In genomic region chr10:126208736-126209317, GRCh38 we compare ENCODE assay signal across 24 cellular contexts.
DNase-seq lines count a peak whose midpoint lies in the region; ATAC-seq, FAIRE-seq and TF ChIP-seq lines count a peak whose summit lies in the region.
"Had no signal": no experiment of that assay in that cellular context is flagged by ENCODE, and none has a peak within 500 bp of the region (broad histone marks: within the 10 kb centered on the region; RNA-seq: fewer than 3 reads in every experiment).

No MANE protein-coding gene starts in this region.

- no peak for ATAC-seq in stimulated activated naive B cell treated with anti-CD40 and anti-IgM and Interleukin-4, amounts not matched to agents 10 μg/mL and 1 μg/mL and 100 μg/mL, for 72 hours (replicated peaks)
- ATAC-seq: activated CD8-positive, alpha-beta T cell treated with anti-CD3 and anti-CD28 coated beads, Interleukin-2, amount 10 ng/mL, durations not matched to agents 7 days and 5 days; activated naive CD4-positive, alpha-beta T cell treated with anti-CD3 and anti-CD28 coated beads, Interleukin-2, amount 50 U/mL, for 72 hours; naive thymus-derived CD4-positive, alpha-beta T cell; upper lobe of right lung had no signal

- H3K27me3 ChIP-seq in cardiac muscle cell (no peaks in the 10 kb centered on the region), left ventricle myocardium inferior (ENCODE audit: low read depth) (peaks cover 28% of the 10 kb centered on the region), astrocyte (ENCODE audit: insufficient read depth, low read length) (no peaks in the 10 kb centered on the region)
- H3K27me3 ChIP-seq: BLaER1 treated with 17β-estradiol and CSF1 and Interleukin-3, amounts not matched to agents 10 nM and 100 nM; upper lobe of right lung had no signal

- FAIRE-seq in astrocyte (lab: Jason Lieb, UNC), result peak; percentile 52
- FAIRE-seq: endometrium had no signal

- H3K27me3 Mint-ChIP-seq in astrocyte (ENCODE audit: low read depth, unreplicated experiment) (no peaks in the 10 kb centered on the region), glutamatergic neuron (ENCODE audit: unreplicated experiment) (no peaks in the 10 kb centered on the region)
- H3K27me3 Mint-ChIP-seq in stimulated activated naive B cell treated with anti-CD40 and anti-IgM and Interleukin-4, amounts not matched to agents 10 μg/mL and 1 μg/mL and 100 μg/mL, for 72 hours, result peaks cover 23 to 25% of the 10 kb centered on the region in 2 donors

- no peak overlapping the region for H3K4me3 Mint-ChIP-seq in astrocyte (ENCODE audit: unreplicated experiment)
- peak overlapping the region; percentile 30 for H3K4me3 Mint-ChIP-seq in glutamatergic neuron (ENCODE audit: unreplicated experiment)
- no peak overlapping the region for H3K4me3 Mint-ChIP-seq in stimulated activated naive B cell treated with anti-CD40 and anti-IgM and Interleukin-4, amounts not matched to agents 10 μg/mL and 1 μg/mL and 100 μg/mL, for 72 hours
- H3K4me3 Mint-ChIP-seq: activated CD8-positive, alpha-beta T cell treated with anti-CD3 and anti-CD28 coated beads, Interleukin-2, amount 10 ng/mL, durations not matched to agents 7 days and 5 days; naive thymus-derived CD4-positive, alpha-beta T cell had no signal

- no peak overlapping the region for H3K27ac ChIP-seq in cardiac muscle cell
- H3K27ac ChIP-seq in left ventricle myocardium inferior (replicated peaks), result no peak overlapping the region
- peak overlapping the region; percentile 22 for H3K27ac ChIP-seq in astrocyte (ENCODE audit: low read depth, low read length)
- H3K27ac ChIP-seq: BLaER1 treated with 17β-estradiol and CSF1 and Interleukin-3, amounts not matched to agents 10 nM and 100 nM; RWPE1; upper lobe of right lung had no signal

- H3K36me3 ChIP-seq in cardiac muscle cell, result no peaks in the 10 kb centered on the region
- no peaks in the 10 kb centered on the region for H3K36me3 ChIP-seq in left ventricle myocardium inferior
- H3K36me3 ChIP-seq in astrocyte (ENCODE audit: insufficient read depth, low read length), result no peaks in the 10 kb centered on the region
- H3K36me3 ChIP-seq: BLaER1 treated with 17β-estradiol and CSF1 and Interleukin-3, amounts not matched to agents 10 nM and 100 nM; upper lobe of right lung had no signal

- H3K4me3 ChIP-seq in cardiac muscle cell, result no peak overlapping the region
- no peak overlapping the region for H3K4me3 ChIP-seq in left ventricle myocardium inferior
- H3K4me3 ChIP-seq in astrocyte (ENCODE audit: insufficient read depth, low read depth, low read length), result no peak overlapping the region
- H3K4me3 ChIP-seq: BLaER1 treated with 17β-estradiol and CSF1 and Interleukin-3, amounts not matched to agents 10 nM and 100 nM; upper lobe of right lung had no signal

- no peak overlapping the region for H2AFZ ChIP-seq in astrocyte (ENCODE audit: low read depth, low read length)

- H3K27ac Mint-ChIP-seq in astrocyte (ENCODE audit: unreplicated experiment), result no peak overlapping the region
- no peak overlapping the region for H3K27ac Mint-ChIP-seq in glutamatergic neuron (ENCODE audit: unreplicated experiment)
- H3K27ac Mint-ChIP-seq in stimulated activated naive B cell treated with anti-CD40 and anti-IgM and Interleukin-4, amounts not matched to agents 10 μg/mL and 1 μg/mL and 100 μg/mL, for 72 hours, result no peak overlapping the region
- H3K27ac Mint-ChIP-seq: activated CD8-positive, alpha-beta T cell treated with anti-CD3 and anti-CD28 coated beads, Interleukin-2, amount 10 ng/mL, durations not matched to agents 7 days and 5 days; activated naive CD4-positive, alpha-beta T cell treated with anti-CD3 and anti-CD28 coated beads, Interleukin-2, amount 50 U/mL, for 72 hours; activated T-helper 2 cell treated with anti-CD3 and anti-CD28 coated beads, Interferon-gamma antibody, Interleukin-2, Interleukin-4, amounts not matched to agents 10 μg/mL and 5 μg/mL and 100 μg/mL, durations not matched to agents 14 hours and 24 hours and 36 hours; naive thymus-derived CD4-positive, alpha-beta T cell had no signal

- no peaks in the 10 kb centered on the region for H4K20me1 ChIP-seq in astrocyte (ENCODE audit: insufficient read depth, low read length)
- H4K20me1 ChIP-seq: BLaER1 treated with 17β-estradiol and CSF1 and Interleukin-3, amounts not matched to agents 10 nM and 100 nM had no signal

- intact Hi-C loops in left ventricle myocardium inferior (cut with micrococcal nuclease), result no loop called here

- no peak overlapping the region for H3K9ac ChIP-seq in astrocyte (ENCODE audit: low read length)
- H3K9ac ChIP-seq: BLaER1 treated with 17β-estradiol and CSF1 and Interleukin-3, amounts not matched to agents 10 nM and 100 nM had no signal

- peaks cover 13% of the 10 kb centered on the region for H3K4me1 ChIP-seq in cardiac muscle cell (ENCODE audit: low read depth)
- H3K4me1 ChIP-seq in left ventricle myocardium inferior, result peaks cover 7% of the 10 kb centered on the region
- peaks cover 40% of the 10 kb centered on the region for H3K4me1 ChIP-seq in astrocyte (ENCODE audit: insufficient read depth, low read length)
- H3K4me1 ChIP-seq: BLaER1 treated with 17β-estradiol and CSF1 and Interleukin-3, amounts not matched to agents 10 nM and 100 nM; upper lobe of right lung had no signal

- H3K79me2 ChIP-seq in astrocyte (ENCODE audit: insufficient read depth, low read length), result peaks cover 66% of the 10 kb centered on the region

- no peak overlapping the region for H3K4me2 ChIP-seq in astrocyte (ENCODE audit: low read length)
- H3K4me2 ChIP-seq: BLaER1 treated with 17β-estradiol and CSF1 and Interleukin-3, amounts not matched to agents 10 nM and 100 nM had no signal

- TF ChIP-seq CTCF in cardiac muscle cell (IDR thresholded peaks at IDR 0.05; ENCODE audit: low read depth, low read length), result no peak
- TF ChIP-seq CTCF in left ventricle myocardium inferior (IDR thresholded peaks at IDR 0.05; ENCODE audit: borderline replicate concordance), result no peak
- TF ChIP-seq CTCF in astrocyte (IDR thresholded peaks at IDR 0.05; ENCODE audit: insufficient read depth, low read depth, low read length), result no peak
- no peak for TF ChIP-seq CTCF in glutamatergic neuron (IDR thresholded peaks at IDR 0.05; ENCODE audit: partially characterized antibody, unreplicated experiment)

- DNase-seq in cardiac muscle cell (ENCODE audit: low read depth in 1 of 2, low spot score in 1 of 2) (peak; percentile 45 to 71), left ventricle myocardium inferior (no peak), astrocyte (ENCODE audit: low read depth) (peak; percentile 69), glutamatergic neuron (no peak), superior temporal gyrus (ENCODE audit: extremely low spot score) (peak; percentile 42), NCI-H128 (lab: John Stamatoyannopoulos, UW; ENCODE audit: unreplicated experiment) (no peak), NCI-H345 treated with DMSO at 0.1 percent for 48 hours (lab: John Stamatoyannopoulos, UW; ENCODE audit: unreplicated experiment) (no peak)
- no peak for DNase-seq in stimulated activated naive B cell treated with anti-CD40 and anti-IgM and Interleukin-4, amounts not matched to agents 10 μg/mL and 1 μg/mL and 100 μg/mL, for 72 hours
- DNase-seq: activated CD4-positive, alpha-beta T cell treated with anti-CD3 and anti-CD28 coated beads for 1 hour; activated CD8-positive, alpha-beta T cell treated with anti-CD3 and anti-CD28 coated beads, Interleukin-2, amount 10 ng/mL, durations not matched to agents 7 days and 5 days; COR-L47; DMS79; GDM1; H7; naive thymus-derived CD4-positive, alpha-beta T cell; NCI-H1436; NCI-H526; occipital lobe; upper lobe of right lung had no signal

- H3K36me3 Mint-ChIP-seq in astrocyte (ENCODE audit: low read depth, unreplicated experiment) (peaks cover 22% of the 10 kb centered on the region), glutamatergic neuron (ENCODE audit: unreplicated experiment) (peaks cover 8% of the 10 kb centered on the region)
- no peaks in the 10 kb centered on the region for H3K36me3 Mint-ChIP-seq in stimulated activated naive B cell treated with anti-CD40 and anti-IgM and Interleukin-4, amounts not matched to agents 10 μg/mL and 1 μg/mL and 100 μg/mL, for 72 hours
- H3K36me3 Mint-ChIP-seq: activated naive CD4-positive, alpha-beta T cell treated with anti-CD3 and anti-CD28 coated beads, Interleukin-2, amount 50 U/mL, for 72 hours; naive thymus-derived CD4-positive, alpha-beta T cell had no signal

- H3K9me3 ChIP-seq in cardiac muscle cell (ENCODE audit: low read depth), result no peaks in the 10 kb centered on the region
- H3K9me3 ChIP-seq in left ventricle myocardium inferior (replicated peaks), result no peaks in the 10 kb centered on the region
- H3K9me3 ChIP-seq in astrocyte (ENCODE audit: insufficient read depth, low read depth, low read length), result no peaks in the 10 kb centered on the region
- H3K9me3 ChIP-seq: BLaER1 treated with 17β-estradiol and CSF1 and Interleukin-3, amounts not matched to agents 10 nM and 100 nM; upper lobe of right lung had no signal

- peaks cover 39% of the 10 kb centered on the region for H3K4me1 Mint-ChIP-seq in astrocyte (ENCODE audit: low read depth, unreplicated experiment)
- peaks cover 10% of the 10 kb centered on the region for H3K4me1 Mint-ChIP-seq in glutamatergic neuron (ENCODE audit: low read depth, unreplicated experiment)
- H3K4me1 Mint-ChIP-seq in stimulated activated naive B cell treated with anti-CD40 and anti-IgM and Interleukin-4, amounts not matched to agents 10 μg/mL and 1 μg/mL and 100 μg/mL, for 72 hours, result no peaks in the 10 kb centered on the region
- H3K4me1 Mint-ChIP-seq: naive thymus-derived CD4-positive, alpha-beta T cell had no signal

- H3K9me3 Mint-ChIP-seq in astrocyte (ENCODE audit: unreplicated experiment), result peaks cover 4% of the 10 kb centered on the region
- peaks cover 2% of the 10 kb centered on the region for H3K9me3 Mint-ChIP-seq in glutamatergic neuron (ENCODE audit: unreplicated experiment)
- H3K9me3 Mint-ChIP-seq in stimulated activated naive B cell treated with anti-CD40 and anti-IgM and Interleukin-4, amounts not matched to agents 10 μg/mL and 1 μg/mL and 100 μg/mL, for 72 hours, result peaks cover 0 to 5% of the 10 kb centered on the region in 2 donors
- H3K9me3 Mint-ChIP-seq: activated naive CD4-positive, alpha-beta T cell treated with anti-CD3 and anti-CD28 coated beads, Interleukin-2, amount 50 U/mL, for 72 hours; activated T-helper 2 cell treated with anti-CD3 and anti-CD28 coated beads, Interferon-gamma antibody, Interleukin-2, Interleukin-4, amounts not matched to agents 10 μg/mL and 5 μg/mL and 100 μg/mL, durations not matched to agents 14 hours and 24 hours and 36 hours had no signal

Comparison
In these comparisons a context has a peak if more than half of its experiments do, and no peak if none do; other contexts are left out.
1. DNase-seq: peak in cardiac muscle cell (2 of 2), astrocyte (single experiment) and superior temporal gyrus (single experiment); none in left ventricle myocardium inferior (single experiment), glutamatergic neuron (single experiment), NCI-H128 (single experiment), NCI-H345 treated with DMSO at 0.1 percent for 48 hours (single experiment) and stimulated activated naive B cell treated with anti-CD40 and anti-IgM and Interleukin-4, amounts not matched to agents 10 μg/mL and 1 μg/mL and 100 μg/mL, for 72 hours (single experiment).